ENCODE assay signal across 9 cellular contexts in genomic region chr9:35517136-35517535, GRCh38. TPM values are rescaled to one million over a fixed set of nuclear protein-coding genes. Genes with fewer than 3 reads are reported as not detected.
DNase-seq lines count a peak whose midpoint lies in the region; ATAC-seq lines count a peak whose summit lies in the region.
"Had no signal": no experiment of that assay in that cellular context is flagged by ENCODE, and none has a peak within 500 bp of the region (broad histone marks: within the 10 kb centered on the region; RNA-seq: fewer than 3 reads in every experiment).

No MANE protein-coding gene starts in this region.

- H3K27ac Mint-ChIP-seq in stimulated activated naive CD8-positive, alpha-beta T cell treated with anti-CD3 and anti-CD28 coated beads, Interleukin-15, amount 100 ng/mL, for 72 hours: no peak overlapping the region

- H3K27me3 Mint-ChIP-seq in stimulated activated naive CD8-positive, alpha-beta T cell treated with anti-CD3 and anti-CD28 coated beads, Interleukin-15, amount 100 ng/mL, for 72 hours: no peaks in the 10 kb centered on the region

- no peaks in the 10 kb centered on the region for H3K9me3 Mint-ChIP-seq in stimulated activated naive CD8-positive, alpha-beta T cell treated with anti-CD3 and anti-CD28 coated beads, Interleukin-15, amount 100 ng/mL, for 72 hours

- H3K4me3 Mint-ChIP-seq in stimulated activated naive CD8-positive, alpha-beta T cell treated with anti-CD3 and anti-CD28 coated beads, Interleukin-15, amount 100 ng/mL, for 72 hours: no peak overlapping the region

- ATAC-seq in stimulated activated naive CD8-positive, alpha-beta T cell treated with anti-CD3 and anti-CD28 coated beads, Interleukin-15, amount 100 ng/mL, for 72 hours: no peak

- no peaks in the 10 kb centered on the region for H3K4me1 Mint-ChIP-seq in stimulated activated naive CD8-positive, alpha-beta T cell treated with anti-CD3 and anti-CD28 coated beads, Interleukin-15, amount 100 ng/mL, for 72 hours

- DNase-seq in EH (ENCODE audit: low read depth): peak; percentile 56
- DNase-seq in amygdala (lab: John Stamatoyannopoulos, UW): peak in 40 of 56 donors; percentile 7 to 87 (median 44)
- DNase-seq in hippocampal formation (lab: John Stamatoyannopoulos, UW): peak; percentile 68 to 96
- peak; percentile 46 for DNase-seq in renal cortical epithelial cell (ENCODE audit: low read depth)
- DNase-seq in stimulated activated naive CD8-positive, alpha-beta T cell treated with anti-CD3 and anti-CD28 coated beads, Interleukin-15, amount 100 ng/mL, for 72 hours: no peak
- no peak for DNase-seq in stimulated activated CD4-positive, alpha-beta T cell treated with anti-CD3 and anti-CD28 coated beads, Interleukin-2, amount 100 ng/mL, for 24 hours
- no peak for DNase-seq in stimulated activated CD4-positive, alpha-beta T cell treated with anti-CD3 and anti-CD28 coated beads, Interleukin-4, amount 100 ng/mL, for 24 hours
- DNase-seq in DMS153 treated with DMSO at 0.1 percent for 48 hours (lab: John Stamatoyannopoulos, UW; ENCODE audit: unreplicated experiment): no peak
- DNase-seq: NCI-H187 treated with DMSO at 0.1 percent for 48 hours had no signal

RNA-seq across cellular contexts. Expression of gene RUSC2, which starts 27.2 kb away (rescaled TPM):
- 20.8 and 42.4 TPM in 2 replicates for total RNA-seq in renal cortical epithelial cell

Comparison
In these comparisons a context has a peak if more than half of its experiments do, and no peak if none do; other contexts are left out.
1. DNase-seq: peak in EH (single experiment), amygdala (40 of 56), hippocampal formation (2 of 2) and renal cortical epithelial cell (single experiment); none in stimulated activated naive CD8-positive, alpha-beta T cell treated with anti-CD3 and anti-CD28 coated beads, Interleukin-15, amount 100 ng/mL, for 72 hours (0 of 2), stimulated activated CD4-positive, alpha-beta T cell treated with anti-CD3 and anti-CD28 coated beads, Interleukin-2, amount 100 ng/mL, for 24 hours (0 of 2), stimulated activated CD4-positive, alpha-beta T cell treated with anti-CD3 and anti-CD28 coated beads, Interleukin-4, amount 100 ng/mL, for 24 hours (single experiment) and DMS153 treated with DMSO at 0.1 percent for 48 hours (single experiment).